Comparison of ENCODE assay signal across 1 cellular context in genomic region chr17:7989781-7990655, GRCh38.
TF ChIP-seq lines count a peak whose summit lies in the region.

No MANE protein-coding gene starts in this region.

TF ChIP-seq in HepG2, 621 proteins besides CTCF, POLR2A, EP300 and RAD21 (continued from another document and continues in another):
- no peak for TF ChIP-seq BCL3 (CRISPR knock-in tag; IDR thresholded peaks at IDR 0.05)
- no peak for TF ChIP-seq SCMH1 (CRISPR knock-in tag; IDR thresholded peaks at IDR 0.05; ENCODE audit: borderline replicate concordance)
- no peak for TF ChIP-seq CHD2 (IDR thresholded peaks at IDR 0.05; ENCODE audit: low read depth, low read length)
- TF ChIP-seq ZBTB21 (CRISPR knock-in tag; IDR thresholded peaks at IDR 0.05) = no peak
- no peak for TF ChIP-seq KIAA2018 (CRISPR knock-in tag; IDR thresholded peaks at IDR 0.05; ENCODE audit: borderline replicate concordance)
- TF ChIP-seq MTA3 (CRISPR knock-in tag; IDR thresholded peaks at IDR 0.05) = no peak
- no peak for TF ChIP-seq RFX5 (IDR thresholded peaks at IDR 0.05; ENCODE audit: low read depth, low read length)
- no peak for TF ChIP-seq AHR (CRISPR knock-in tag; IDR thresholded peaks at IDR 0.05)
- no peak for TF ChIP-seq NPAS2 (CRISPR knock-in tag; IDR thresholded peaks at IDR 0.05; ENCODE audit: borderline replicate concordance)
- no peak for TF ChIP-seq ZNF768 (CRISPR knock-in tag; IDR thresholded peaks at IDR 0.05)
- TF ChIP-seq SIX4 (CRISPR knock-in tag; IDR thresholded peaks at IDR 0.05) = 0 out of 2 replicates have a peak, but pooled peaks have one; percentile 39
- no peak for TF ChIP-seq JUND (CRISPR knock-in tag; IDR thresholded peaks at IDR 0.05)
- TF ChIP-seq AGO2 (optimal IDR thresholded peaks at IDR 0.05; ENCODE audit: low read depth, low read length) = no peak
- no peak for TF ChIP-seq ZNF709 (CRISPR knock-in tag; IDR thresholded peaks at IDR 0.05)
- TF ChIP-seq ZNF138 (CRISPR knock-in tag; IDR thresholded peaks at IDR 0.05; ENCODE audit: low read depth) = no peak
- no peak for TF ChIP-seq SMARCC2 (IDR thresholded peaks at IDR 0.05)
- TF ChIP-seq ZNF34 (CRISPR knock-in tag; IDR thresholded peaks at IDR 0.05; ENCODE audit: borderline replicate concordance) = no peak
- no peak for TF ChIP-seq YEATS2 (CRISPR knock-in tag; IDR thresholded peaks at IDR 0.05; ENCODE audit: borderline replicate concordance)
- TF ChIP-seq MZF1 (CRISPR knock-in tag; IDR thresholded peaks at IDR 0.05; ENCODE audit: borderline replicate concordance) = no peak
- TF ChIP-seq BATF2 (CRISPR knock-in tag; IDR thresholded peaks at IDR 0.05) = no peak
- no peak for TF ChIP-seq FOXK1 (CRISPR knock-in tag; IDR thresholded peaks at IDR 0.05; ENCODE audit: borderline replicate concordance, low read depth)
- no peak for TF ChIP-seq TEF (CRISPR knock-in tag; IDR thresholded peaks at IDR 0.05)
- TF ChIP-seq ZMYM2 (CRISPR knock-in tag; IDR thresholded peaks at IDR 0.05) = 0 out of 2 replicates have a peak, but pooled peaks have one; percentile 29
- no peak for TF ChIP-seq ZBTB44 (CRISPR knock-in tag; IDR thresholded peaks at IDR 0.05)
- TF ChIP-seq RCOR2 (CRISPR knock-in tag; IDR thresholded peaks at IDR 0.05) = no peak
- TF ChIP-seq PITX1 (CRISPR knock-in tag; IDR thresholded peaks at IDR 0.05) = peak; percentile 64; the same call in 1 of the 2 replicates
- no peak for TF ChIP-seq POLR2AphosphoS2 (IDR thresholded peaks at IDR 0.05; ENCODE audit: low read depth, low read length)
- peak; percentile 68; the same call in 1 of the 2 replicates for TF ChIP-seq ERF (CRISPR knock-in tag; IDR thresholded peaks at IDR 0.05)
- TF ChIP-seq MEF2D (CRISPR knock-in tag; IDR thresholded peaks at IDR 0.05) = no peak
- TF ChIP-seq PBX3 (CRISPR knock-in tag; IDR thresholded peaks at IDR 0.05; ENCODE audit: borderline replicate concordance) = no peak
- TF ChIP-seq GATAD2A (CRISPR knock-in tag; IDR thresholded peaks at IDR 0.05) = peak; percentile 70
- TF ChIP-seq ZNF501 (CRISPR knock-in tag; IDR thresholded peaks at IDR 0.05) = peak; percentile 78; the same call in 1 of the 2 replicates
- no peak for TF ChIP-seq ZNF570 (CRISPR knock-in tag; IDR thresholded peaks at IDR 0.05; ENCODE audit: borderline replicate concordance)
- TF ChIP-seq PREB (CRISPR knock-in tag; IDR thresholded peaks at IDR 0.05) = no peak
- TF ChIP-seq ZNF546 (CRISPR knock-in tag; conservative IDR thresholded peaks at IDR 0.05) = 0 out of 2 replicates have a peak, but pooled peaks have one; percentile 52
- no peak for TF ChIP-seq GRHL1 (CRISPR knock-in tag; conservative IDR thresholded peaks at IDR 0.05)
- no peak for TF ChIP-seq ZNF12 (CRISPR knock-in tag; IDR thresholded peaks at IDR 0.05)
- TF ChIP-seq CREB3 (CRISPR knock-in tag; IDR thresholded peaks at IDR 0.05) = no peak
- no peak for TF ChIP-seq ASH2L (IDR thresholded peaks at IDR 0.05; ENCODE audit: insufficient read length, low read depth, low read length)
- TF ChIP-seq NCOR1 (IDR thresholded peaks at IDR 0.05; ENCODE audit: borderline replicate concordance, low read length) = no peak
- no peak for TF ChIP-seq ZSCAN5A (CRISPR knock-in tag; IDR thresholded peaks at IDR 0.05; ENCODE audit: borderline replicate concordance)
- no peak for TF ChIP-seq GPN1 (CRISPR knock-in tag; IDR thresholded peaks at IDR 0.05; ENCODE audit: borderline replicate concordance)
- TF ChIP-seq ATF1 (CRISPR knock-in tag; IDR thresholded peaks at IDR 0.05) = no peak
- TF ChIP-seq ZBTB26 (CRISPR knock-in tag; IDR thresholded peaks at IDR 0.05; ENCODE audit: borderline replicate concordance) = no peak
- no peak for TF ChIP-seq ZNF616 (CRISPR knock-in tag; IDR thresholded peaks at IDR 0.05; ENCODE audit: low read depth)
